In genomic region chr11:131811380-131811779, GRCh38 we compare ENCODE assay signal across 1 cellular context.
A peak's percentile ranks its signal among the peaks of the same experiment; 100 is the strongest.
TF ChIP-seq lines count a peak whose summit lies in the region.

No MANE protein-coding gene starts in this region.

TF ChIP-seq in endothelial cell of umbilical vein, 7 proteins besides CTCF, POLR2A, EP300 and RAD21 (continued from another document):
- TF ChIP-seq JUN (IDR thresholded peaks at IDR 0.05; ENCODE audit: borderline replicate concordance, insufficient read depth, insufficient read length, low read depth): peak; percentile 49
- TF ChIP-seq GATA2 (IDR thresholded peaks at IDR 0.05; ENCODE audit: insufficient read depth, insufficient read length, low read depth, low read length): peak; percentile 69
